In the genomic region with DNA sequence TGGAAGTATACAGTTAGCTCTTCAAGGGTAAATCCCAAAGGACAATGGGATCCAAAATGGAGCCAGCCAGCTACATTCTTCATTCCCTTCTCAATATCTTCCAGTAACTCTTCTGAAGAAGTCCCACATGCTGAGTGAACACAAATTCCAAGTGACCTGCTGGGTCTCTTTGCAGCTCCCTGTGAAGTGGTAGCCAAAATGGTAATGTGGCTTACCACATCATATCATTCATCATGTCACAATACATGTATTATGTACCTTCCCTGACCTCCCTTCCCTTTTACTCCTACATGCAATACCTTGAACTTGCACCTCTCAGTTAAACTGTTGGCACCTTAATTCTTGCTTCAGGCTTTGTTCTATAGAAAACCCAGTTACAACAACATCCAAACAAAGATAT, we compare ENCODE assay signal across 15 cellular contexts.
DNase-seq lines count a peak whose midpoint lies in the region; ATAC-seq, FAIRE-seq and TF ChIP-seq lines count a peak whose summit lies in the region.
"Had no signal": no experiment of that assay in that cellular context is flagged by ENCODE, and none has a peak within 500 bp of the region (broad histone marks: within the 10 kb centered on the region; RNA-seq: fewer than 3 reads in every experiment).

No MANE protein-coding gene starts in this region.

- H3K4me2 ChIP-seq in BLaER1 (peak overlapping the region; percentile 52), SU-DHL-6 (ENCODE audit: low read depth, low read length, poor library complexity, severe bottlenecking) (no peak overlapping the region)
- H3K4me2 ChIP-seq: GM23338, neural progenitor cell had no signal

- no peaks in the 10 kb centered on the region for H3K9me2 ChIP-seq in SU-DHL-6 (replicated peaks; ENCODE audit: insufficient read depth, low read length)

- H3K27me3 Mint-ChIP-seq in effector memory CD8-positive, alpha-beta T cell: no peaks in the 10 kb centered on the region

- H3K27me3 ChIP-seq in BLaER1 (no peaks in the 10 kb centered on the region), SU-DHL-6 (ENCODE audit: low read length) (no peaks in the 10 kb centered on the region)
- H3K27me3 ChIP-seq: neural progenitor cell, right lobe of liver had no signal

- FAIRE-seq in GM12892 (lab: Jason Lieb, UNC): peak; percentile 71

- H4K20me1 ChIP-seq in BLaER1 (no peaks in the 10 kb centered on the region), SU-DHL-6 (ENCODE audit: low read depth, low read length) (no peaks in the 10 kb centered on the region)

- peaks cover 0 to 2% of the 10 kb centered on the region in 2 donors for H3K9me3 Mint-ChIP-seq in effector memory CD8-positive, alpha-beta T cell
- H3K9me3 Mint-ChIP-seq: GM23338, neural progenitor cell had no signal

- peaks cover 75% of the 10 kb centered on the region for H3K9me3 ChIP-seq in BLaER1
- H3K9me3 ChIP-seq in SU-DHL-6 (ENCODE audit: insufficient read depth, low read length): no peaks in the 10 kb centered on the region
- H3K9me3 ChIP-seq: lower lobe of right lung, right lobe of liver had no signal

- no peaks in the 10 kb centered on the region for H3F3A ChIP-seq in SU-DHL-6 (ENCODE audit: insufficient read depth)

- H3K4me3 Mint-ChIP-seq in effector memory CD8-positive, alpha-beta T cell: peak overlapping the region in 1 of 2 donors; percentile 6
- H3K4me3 Mint-ChIP-seq: GM23338, neural progenitor cell had no signal

- no peaks in the 10 kb centered on the region for H3K79me2 ChIP-seq in SU-DHL-6 (ENCODE audit: insufficient read depth, low read length)

- ATAC-seq in effector memory CD8-positive, alpha-beta T cell (replicated peaks): peak; percentile 75
- no peak for ATAC-seq in HG02678 (IDR thresholded peaks at IDR 0.05; ENCODE audit: unreplicated experiment)
- ATAC-seq: GM23338 had no signal

- H3K4me3 ChIP-seq in BLaER1 (peak overlapping the region; percentile 17; the same call in 1 of the 2 replicates), SU-DHL-6 (ENCODE audit: insufficient read depth, low read length, poor library complexity, severe bottlenecking) (no peak overlapping the region)
- H3K4me3 ChIP-seq: GM23338, lower lobe of right lung, neural progenitor cell, right lobe of liver had no signal

- H3K4me1 Mint-ChIP-seq in effector memory CD8-positive, alpha-beta T cell (ENCODE audit: low read depth in 2 of 2): peaks cover 18 to 42% of the 10 kb centered on the region in 2 donors
- H3K4me1 Mint-ChIP-seq: neural progenitor cell had no signal

- peaks cover 60% of the 10 kb centered on the region for H3K36me3 ChIP-seq in BLaER1
- no peaks in the 10 kb centered on the region for H3K36me3 ChIP-seq in SU-DHL-6 (ENCODE audit: low read length)
- H3K36me3 ChIP-seq: lower lobe of right lung, neural progenitor cell, right lobe of liver had no signal

- DNase-seq in GM12892 (ENCODE audit: insufficient read length) (no peak), NCI-H748 treated with DMSO at 0.1 percent for 48 hours (lab: John Stamatoyannopoulos, UW) (no peak)
- no peak for DNase-seq in effector memory CD8-positive, alpha-beta T cell
- no peak for DNase-seq in activated CD8-positive, alpha-beta memory T cell treated with anti-CD3 and anti-CD28 coated beads, Interleukin-2, amount 50 U/mL, for 48 hours
- no peak for DNase-seq in stimulated activated CD4-positive, alpha-beta T cell treated with anti-CD3 and anti-CD28 coated beads, Interleukin-4, amount 100 ng/mL, for 4 hours
- DNase-seq: activated CD8-positive, alpha-beta memory T cell treated with anti-CD3 and anti-CD28 coated beads for 24 hours; DMS 273 treated with DMSO at 0.1 percent for 48 hours; foreskin melanocyte; lower lobe of right lung; right lobe of liver had no signal

- H3K4me1 ChIP-seq in BLaER1: peaks cover 41% of the 10 kb centered on the region
- H3K4me1 ChIP-seq: neural progenitor cell, right lobe of liver had no signal

- H3K27ac ChIP-seq in BLaER1 (no peak overlapping the region), SU-DHL-6 (ENCODE audit: low read depth, low read length) (no peak overlapping the region)
- H3K27ac ChIP-seq: lower lobe of right lung, neural progenitor cell, right lobe of liver had no signal

- no peaks in the 10 kb centered on the region for H3K36me3 Mint-ChIP-seq in effector memory CD8-positive, alpha-beta T cell (ENCODE audit: insufficient read depth)
- H3K36me3 Mint-ChIP-seq: neural progenitor cell had no signal

- peak overlapping the region; percentile 93 for H2AFZ ChIP-seq in SU-DHL-6 (ENCODE audit: low read depth, low read length, severe bottlenecking)
- H2AFZ ChIP-seq: neural progenitor cell had no signal

- H3K9ac ChIP-seq in BLaER1: no peak overlapping the region
- H3K9ac ChIP-seq in SU-DHL-6 (ENCODE audit: low read length): no peak overlapping the region
- H3K9ac ChIP-seq: neural progenitor cell had no signal

- peak overlapping the region in 1 of 2 donors; percentile 68 for H3K27ac Mint-ChIP-seq in effector memory CD8-positive, alpha-beta T cell
- H3K27ac Mint-ChIP-seq: GM23338, neural progenitor cell had no signal

- no peak for TF ChIP-seq CTCF in SU-DHL-6 (IDR thresholded peaks at IDR 0.05; ENCODE audit: insufficient read depth, low read length, poor library complexity, severe bottlenecking)

- no peak for TF ChIP-seq POLR2A in GM12892 (IDR thresholded peaks at IDR 0.05; ENCODE audit: low read depth, low read length)
